8 cellular contexts compared by ENCODE assay signal in the genomic region with DNA sequence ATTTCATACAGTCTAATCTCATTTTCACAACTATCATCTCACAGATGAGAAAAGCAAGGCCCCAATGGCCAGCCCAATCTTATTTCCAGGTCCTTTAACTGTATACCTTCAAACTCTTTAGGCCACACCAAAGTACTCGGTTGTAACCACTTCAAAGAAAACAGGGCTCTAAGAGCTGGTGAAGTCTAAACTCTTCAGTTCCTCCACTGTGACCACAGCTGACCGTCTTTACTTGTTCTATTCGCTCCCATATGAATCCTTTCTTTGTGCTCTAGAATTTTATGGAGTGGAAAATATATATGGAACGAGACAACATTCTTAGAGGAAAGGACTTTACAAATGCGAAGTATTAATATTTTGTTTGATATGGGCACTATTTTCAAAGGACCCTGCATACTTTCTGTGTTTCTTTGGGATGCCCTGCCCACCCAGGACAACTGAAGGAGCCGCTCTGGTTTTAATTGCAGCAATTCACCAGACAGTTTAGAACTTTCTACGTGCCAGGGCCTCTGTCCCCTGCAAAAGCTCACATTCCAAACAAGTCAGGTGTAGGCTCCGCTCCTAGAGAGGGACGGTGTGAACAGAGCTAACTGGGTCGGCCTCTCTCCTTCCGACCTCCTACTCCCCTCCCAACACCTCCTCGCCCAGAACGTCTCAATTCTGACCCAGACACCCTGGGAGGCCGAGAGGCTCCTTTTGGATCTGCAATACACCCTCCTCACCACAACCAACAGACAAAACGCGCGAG. TPM values are rescaled to one million over a fixed set of nuclear protein-coding genes. Genes with fewer than 3 reads are reported as not detected.
DNase-seq lines count a peak whose midpoint lies in the region; ATAC-seq and TF ChIP-seq lines count a peak whose summit lies in the region.

No MANE protein-coding gene starts in this region.

- peaks cover 59% of the 10 kb centered on the region for H3F3A ChIP-seq in neural progenitor cell (ENCODE audit: low read depth)

- no peaks in the 10 kb centered on the region for H4K20me1 ChIP-seq in neural progenitor cell (ENCODE audit: low read depth)

- ATAC-seq in activated T-cell treated with anti-CD3 and anti-CD28 coated beads, Interleukin-2, amount 50 U/mL, for 72 hours (replicated peaks in 1 of 2), result peak in 1 of 2 donors; percentile 24
- no peak for ATAC-seq in HG02678 (IDR thresholded peaks at IDR 0.05; ENCODE audit: unreplicated experiment)

- H3K36me3 ChIP-seq in neural progenitor cell, result no peaks in the 10 kb centered on the region

- H3K9me3 ChIP-seq in neural progenitor cell (ENCODE audit: low read depth), result no peaks in the 10 kb centered on the region

- no peaks in the 10 kb centered on the region for H3K9me3 Mint-ChIP-seq in activated T-cell treated with anti-CD3 and anti-CD28 coated beads, Interleukin-2, amount 50 U/mL, for 72 hours
- H3K9me3 Mint-ChIP-seq in neural progenitor cell, result peaks cover 2% of the 10 kb centered on the region

- H2AFZ ChIP-seq in neural progenitor cell (replicated peaks), result peak overlapping the region; percentile 52

- peak overlapping the region; percentile 94 for H3K4me2 ChIP-seq in neural progenitor cell

- H3K79me2 ChIP-seq in neural progenitor cell (ENCODE audit: low read depth), result no peaks in the 10 kb centered on the region

- peak overlapping the region; percentile 91 for H3K4me3 ChIP-seq in epithelial cell of proximal tubule (ENCODE audit: low read depth, low read length)
- H3K4me3 ChIP-seq in neural progenitor cell, result peak overlapping the region; percentile 67

- peaks cover 71% of the 10 kb centered on the region for H3K4me1 Mint-ChIP-seq in activated T-cell treated with anti-CD3 and anti-CD28 coated beads, Interleukin-2, amount 50 U/mL, for 72 hours (ENCODE audit: low read depth)
- peaks cover 84% of the 10 kb centered on the region for H3K4me1 Mint-ChIP-seq in neural progenitor cell

- no peak for DNase-seq in activated T-cell treated with anti-CD3 and anti-CD28 coated beads, Interleukin-2, amount 50 U/mL, for 72 hours
- no peak for DNase-seq in activated T-cell treated with anti-CD3 and anti-CD28 coated beads, Interleukin-2, amount 50 U/mL, for 1 hour
- DNase-seq in RPMI7951 (ENCODE audit: low read depth) (peak; percentile 33), epithelial cell of proximal tubule (ENCODE audit: low read depth) (no peak), neural progenitor cell (ENCODE audit: low spot score) (no peak), SW 1271 (lab: John Stamatoyannopoulos, UW) (no peak)
- no peak for DNase-seq in stimulated activated CD8-positive, alpha-beta memory T cell treated with anti-CD3 and anti-CD28 coated beads, Interleukin-4, amount 100 ng/mL, for 48 hours

- TF ChIP-seq CTCF in epithelial cell of proximal tubule (conservative IDR thresholded peaks at IDR 0.05; ENCODE audit: low read depth, low read length) (no peak), neural progenitor cell (IDR thresholded peaks at IDR 0.05) (no peak)

- H3K36me3 Mint-ChIP-seq in activated T-cell treated with anti-CD3 and anti-CD28 coated beads, Interleukin-2, amount 50 U/mL, for 72 hours (ENCODE audit: insufficient read depth in 2 of 2), result peaks cover 0 to 3% of the 10 kb centered on the region in 2 donors
- H3K36me3 Mint-ChIP-seq in neural progenitor cell, result no peaks in the 10 kb centered on the region

- peaks cover 60% of the 10 kb centered on the region for H3K27me3 ChIP-seq in neural progenitor cell

- H3K4me3 Mint-ChIP-seq in activated T-cell treated with anti-CD3 and anti-CD28 coated beads, Interleukin-2, amount 50 U/mL, for 72 hours, result peak overlapping the region; percentile 88 to 89
- peak overlapping the region; percentile 90 for H3K4me3 Mint-ChIP-seq in neural progenitor cell

- H3K27me3 Mint-ChIP-seq in activated T-cell treated with anti-CD3 and anti-CD28 coated beads, Interleukin-2, amount 50 U/mL, for 72 hours (ENCODE audit: low read depth), result peaks cover 32% of the 10 kb centered on the region
- H3K27me3 Mint-ChIP-seq in neural progenitor cell (ENCODE audit: insufficient read depth, low read depth), result peaks cover 6% of the 10 kb centered on the region

- H3K27ac Mint-ChIP-seq in activated T-cell treated with anti-CD3 and anti-CD28 coated beads, Interleukin-2, amount 50 U/mL, for 72 hours, result peak overlapping the region; percentile 27
- H3K27ac Mint-ChIP-seq in neural progenitor cell, result peak overlapping the region; percentile 98

- peak overlapping the region; percentile 29 for H3K9ac ChIP-seq in neural progenitor cell

- peaks cover 51% of the 10 kb centered on the region for H3K4me1 ChIP-seq in neural progenitor cell

- peak overlapping the region; percentile 76 for H3K27ac ChIP-seq in neural progenitor cell

RNA-seq across cellular contexts. Expression of a gene that starts 15.7 kb away (rescaled TPM):
- 10 to 100 TPM; 71.8 to 72.2 TPM for total RNA-seq in activated T-cell treated with anti-CD3 and anti-CD28 coated beads, Interleukin-2, amount 50 U/mL, for 72 hours
- 7.6 and 10.7 TPM in 2 replicates for total RNA-seq in RPMI7951 (2014; rRNA removed; shearing (Covaris generic))
- 20.5 and 43.0 TPM in 2 replicates for total RNA-seq in epithelial cell of proximal tubule
- 8.0 and 15.3 TPM in 2 replicates for total RNA-seq in neural progenitor cell (ENCODE audit: low replicate concordance)
